1 cellular context compared by ENCODE assay signal in genomic region chr3:139309046-139309660, GRCh38.
A peak's percentile ranks its signal among the peaks of the same experiment; 100 is the strongest.
TF ChIP-seq lines count a peak whose summit lies in the region.

No MANE protein-coding gene starts in this region.

TF ChIP-seq in K562, 482 proteins besides CTCF, POLR2A, EP300 and RAD21 (continued from another document and continues in another):
- TF ChIP-seq, protein P1, sequence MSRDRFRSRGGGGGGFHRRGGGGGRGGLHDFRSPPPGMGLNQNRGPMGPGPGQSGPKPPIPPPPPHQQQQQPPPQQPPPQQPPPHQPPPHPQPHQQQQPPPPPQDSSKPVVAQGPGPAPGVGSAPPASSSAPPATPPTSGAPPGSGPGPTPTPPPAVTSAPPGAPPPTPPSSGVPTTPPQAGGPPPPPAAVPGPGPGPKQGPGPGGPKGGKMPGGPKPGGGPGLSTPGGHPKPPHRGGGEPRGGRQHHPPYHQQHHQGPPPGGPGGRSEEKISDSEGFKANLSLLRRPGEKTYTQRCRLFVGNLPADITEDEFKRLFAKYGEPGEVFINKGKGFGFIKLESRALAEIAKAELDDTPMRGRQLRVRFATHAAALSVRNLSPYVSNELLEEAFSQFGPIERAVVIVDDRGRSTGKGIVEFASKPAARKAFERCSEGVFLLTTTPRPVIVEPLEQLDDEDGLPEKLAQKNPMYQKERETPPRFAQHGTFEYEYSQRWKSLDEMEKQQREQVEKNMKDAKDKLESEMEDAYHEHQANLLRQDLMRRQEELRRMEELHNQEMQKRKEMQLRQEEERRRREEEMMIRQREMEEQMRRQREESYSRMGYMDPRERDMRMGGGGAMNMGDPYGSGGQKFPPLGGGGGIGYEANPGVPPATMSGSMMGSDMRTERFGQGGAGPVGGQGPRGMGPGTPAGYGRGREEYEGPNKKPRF (IDR thresholded peaks at IDR 0.05; ENCODE audit: low read depth, low read length), result no peak
- TF ChIP-seq, protein P2, sequence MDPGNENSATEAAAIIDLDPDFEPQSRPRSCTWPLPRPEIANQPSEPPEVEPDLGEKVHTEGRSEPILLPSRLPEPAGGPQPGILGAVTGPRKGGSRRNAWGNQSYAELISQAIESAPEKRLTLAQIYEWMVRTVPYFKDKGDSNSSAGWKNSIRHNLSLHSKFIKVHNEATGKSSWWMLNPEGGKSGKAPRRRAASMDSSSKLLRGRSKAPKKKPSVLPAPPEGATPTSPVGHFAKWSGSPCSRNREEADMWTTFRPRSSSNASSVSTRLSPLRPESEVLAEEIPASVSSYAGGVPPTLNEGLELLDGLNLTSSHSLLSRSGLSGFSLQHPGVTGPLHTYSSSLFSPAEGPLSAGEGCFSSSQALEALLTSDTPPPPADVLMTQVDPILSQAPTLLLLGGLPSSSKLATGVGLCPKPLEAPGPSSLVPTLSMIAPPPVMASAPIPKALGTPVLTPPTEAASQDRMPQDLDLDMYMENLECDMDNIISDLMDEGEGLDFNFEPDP (CRISPR knock-in tag; IDR thresholded peaks at IDR 0.05), result no peak
- TF ChIP-seq POLR3A (IDR thresholded peaks at IDR 0.05; ENCODE audit: borderline replicate concordance, extremely low read depth, insufficient read depth, insufficient read length) (no peak), ETV6 (IDR thresholded peaks at IDR 0.05; ENCODE audit: borderline replicate concordance in 1 of 2, low read depth in 2 of 2, low read length in 1 of 2) (no peak), ETV6 (CRISPR knock-in tag; IDR thresholded peaks at IDR 0.05; ENCODE audit: borderline replicate concordance) (no peak), FIP1L1 (IDR thresholded peaks at IDR 0.05; ENCODE audit: low read depth, low read length, poor library complexity, severe bottlenecking) (no peak), ZFP1 (CRISPR knock-in tag; IDR thresholded peaks at IDR 0.05) (no peak), ZNF282 (CRISPR knock-in tag; IDR thresholded peaks at IDR 0.05) (no peak), ZNF449 (CRISPR knock-in tag; IDR thresholded peaks at IDR 0.05) (no peak), ATF4 (CRISPR knock-in tag; IDR thresholded peaks at IDR 0.05) (no peak), ELF4 (CRISPR knock-in tag; IDR thresholded peaks at IDR 0.05) (no peak), TSHZ1 (CRISPR knock-in tag; IDR thresholded peaks at IDR 0.05) (no peak), TRIM28 (IDR thresholded peaks at IDR 0.05) (no peak), ZNF143 (CRISPR knock-in tag; IDR thresholded peaks at IDR 0.05) (no peak), KLF16 (IDR thresholded peaks at IDR 0.05) (no peak), WHSC1 (IDR thresholded peaks at IDR 0.05; ENCODE audit: low read length) (no peak), SLC30A9 (CRISPR knock-in tag; IDR thresholded peaks at IDR 0.05) (no peak), EGR1 (conservative IDR thresholded peaks at IDR 0.05) (no peak), ZBTB2 (IDR thresholded peaks at IDR 0.05) (no peak), DMBX1 (CRISPR knock-in tag; IDR thresholded peaks at IDR 0.05; ENCODE audit: borderline replicate concordance) (0 out of 2 replicates have a peak, but pooled peaks have one; percentile 15), SPI1 (IDR thresholded peaks at IDR 0.05; ENCODE audit: borderline replicate concordance, low read depth, low read length) (peak; percentile 71), ZNF444 (CRISPR knock-in tag; IDR thresholded peaks at IDR 0.05) (no peak), ELF1 (tag; IDR thresholded peaks at IDR 0.05) (0 out of 2 replicates have a peak, but pooled peaks have one; percentile 24), DIDO1 (tag; IDR thresholded peaks at IDR 0.05; ENCODE audit: low read depth) (no peak), ZNF121 (CRISPR knock-in tag; conservative IDR thresholded peaks at IDR 0.05) (no peak), SMARCB1 (IDR thresholded peaks at IDR 0.05; ENCODE audit: insufficient read length, low read depth) (no peak), THRAP3 (IDR thresholded peaks at IDR 0.05; ENCODE audit: borderline replicate concordance) (no peak), MAZ (CRISPR knock-in tag; conservative IDR thresholded peaks at IDR 0.05 in 1 of 2, IDR thresholded peaks at IDR 0.05 in 1 of 2) (no peak), ZNF584 (CRISPR knock-in tag; IDR thresholded peaks at IDR 0.05; ENCODE audit: low read depth) (no peak), ZNF12 (CRISPR knock-in tag; IDR thresholded peaks at IDR 0.05) (no peak), PHF21A (IDR thresholded peaks at IDR 0.05; ENCODE audit: borderline replicate concordance, low read depth) (no peak), OTX1 (CRISPR knock-in tag; IDR thresholded peaks at IDR 0.05) (no peak), ZNF766 (CRISPR knock-in tag; conservative IDR thresholded peaks at IDR 0.05) (no peak), ZNF24 (IDR thresholded peaks at IDR 0.05) (no peak), TOE1 (IDR thresholded peaks at IDR 0.05; ENCODE audit: borderline replicate concordance) (no peak), TOE1 (CRISPR knock-in tag; IDR thresholded peaks at IDR 0.05; ENCODE audit: borderline replicate concordance, low read depth) (no peak), CTBP1 (IDR thresholded peaks at IDR 0.05; ENCODE audit: borderline replicate concordance) (no peak), MAFF (IDR thresholded peaks at IDR 0.05; ENCODE audit: low read length) (no peak), ATF7 (IDR thresholded peaks at IDR 0.05) (no peak), PHF20 (IDR thresholded peaks at IDR 0.05; ENCODE audit: partially characterized antibody) (no peak), POLR2AphosphoS2 (IDR thresholded peaks at IDR 0.05; ENCODE audit: low read length) (no peak), GABPB1 (CRISPR knock-in tag; IDR thresholded peaks at IDR 0.05) (no peak)
- TF ChIP-seq, protein P3, sequence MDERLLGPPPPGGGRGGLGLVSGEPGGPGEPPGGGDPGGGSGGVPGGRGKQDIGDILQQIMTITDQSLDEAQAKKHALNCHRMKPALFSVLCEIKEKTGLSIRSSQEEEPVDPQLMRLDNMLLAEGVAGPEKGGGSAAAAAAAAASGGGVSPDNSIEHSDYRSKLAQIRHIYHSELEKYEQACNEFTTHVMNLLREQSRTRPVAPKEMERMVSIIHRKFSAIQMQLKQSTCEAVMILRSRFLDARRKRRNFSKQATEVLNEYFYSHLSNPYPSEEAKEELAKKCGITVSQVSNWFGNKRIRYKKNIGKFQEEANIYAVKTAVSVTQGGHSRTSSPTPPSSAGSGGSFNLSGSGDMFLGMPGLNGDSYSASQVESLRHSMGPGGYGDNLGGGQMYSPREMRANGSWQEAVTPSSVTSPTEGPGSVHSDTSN (CRISPR knock-in tag; IDR thresholded peaks at IDR 0.05; ENCODE audit: low read depth), result no peak
- TF ChIP-seq, protein P3 (tag; conservative IDR thresholded peaks at IDR 0.05; ENCODE audit: low read depth), result peak; percentile 38; the same call in 1 of the 2 replicates
- TF ChIP-seq, protein P4, sequence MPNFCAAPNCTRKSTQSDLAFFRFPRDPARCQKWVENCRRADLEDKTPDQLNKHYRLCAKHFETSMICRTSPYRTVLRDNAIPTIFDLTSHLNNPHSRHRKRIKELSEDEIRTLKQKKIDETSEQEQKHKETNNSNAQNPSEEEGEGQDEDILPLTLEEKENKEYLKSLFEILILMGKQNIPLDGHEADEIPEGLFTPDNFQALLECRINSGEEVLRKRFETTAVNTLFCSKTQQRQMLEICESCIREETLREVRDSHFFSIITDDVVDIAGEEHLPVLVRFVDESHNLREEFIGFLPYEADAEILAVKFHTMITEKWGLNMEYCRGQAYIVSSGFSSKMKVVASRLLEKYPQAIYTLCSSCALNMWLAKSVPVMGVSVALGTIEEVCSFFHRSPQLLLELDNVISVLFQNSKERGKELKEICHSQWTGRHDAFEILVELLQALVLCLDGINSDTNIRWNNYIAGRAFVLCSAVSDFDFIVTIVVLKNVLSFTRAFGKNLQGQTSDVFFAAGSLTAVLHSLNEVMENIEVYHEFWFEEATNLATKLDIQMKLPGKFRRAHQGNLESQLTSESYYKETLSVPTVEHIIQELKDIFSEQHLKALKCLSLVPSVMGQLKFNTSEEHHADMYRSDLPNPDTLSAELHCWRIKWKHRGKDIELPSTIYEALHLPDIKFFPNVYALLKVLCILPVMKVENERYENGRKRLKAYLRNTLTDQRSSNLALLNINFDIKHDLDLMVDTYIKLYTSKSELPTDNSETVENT (CRISPR knock-in tag; IDR thresholded peaks at IDR 0.05), result no peak
